In genomic region chr21:44756416-44757185, GRCh38 we compare ENCODE assay signal across 25 cellular contexts. TPM values are rescaled to one million over a fixed set of nuclear protein-coding genes. Genes with fewer than 3 reads are reported as not detected.
"Had no signal": no experiment of that assay in that cellular context is flagged by ENCODE, and none has a peak within 500 bp of the region (broad histone marks: within the 10 kb centered on the region; RNA-seq: fewer than 3 reads in every experiment).

No MANE protein-coding gene starts in this region.

- H3K4me3 ChIP-seq: gastroesophageal sphincter, heart right ventricle, left ventricle myocardium inferior, prostate gland, skin epidermis, suprapubic skin had no signal

- DNase-seq: activated CD4-positive, alpha-beta T cell treated with anti-CD3 and anti-CD28 coated beads for 1 hour; activated CD4-positive, alpha-beta T cell treated with anti-CD3 and anti-CD28 coated beads, Interleukin-2, amount 50 U/mL, for 4 hours; activated naive CD4-positive, alpha-beta T cell treated with anti-CD3 and anti-CD28 coated beads for 36 hours; brain microvascular endothelial cell; effector memory CD4-positive, alpha-beta T cell; heart right ventricle; kidney glomerular epithelial cell; left ventricle myocardium inferior; mammary epithelial cell; right cardiac atrium; stimulated activated CD4-positive, alpha-beta T cell treated with anti-CD3 and anti-CD28 coated beads, Interleukin-4, amount 100 ng/mL, for 1 hour; stimulated activated naive CD8-positive, alpha-beta T cell treated with anti-CD3 and anti-CD28 coated beads, Interleukin-15, amount 100 ng/mL, for 72 hours had no signal

- H3K27me3 Mint-ChIP-seq: dendritic cell treated with granulocyte-macrophage colony-stimulating factor and Interleukin-4, amounts not matched to agents 40 ng/mL and 50 ng/mL, for 4 days; stimulated activated naive CD8-positive, alpha-beta T cell treated with anti-CD3 and anti-CD28 coated beads, Interleukin-15, amount 100 ng/mL, for 72 hours; type B pancreatic cell had no signal

- ATAC-seq: gastroesophageal sphincter; heart right ventricle; right cardiac atrium; SK-N-SH treated with all-trans-retinoic acid at 6 μM for 48 hours; stimulated activated naive CD8-positive, alpha-beta T cell treated with anti-CD3 and anti-CD28 coated beads, Interleukin-15, amount 100 ng/mL, for 72 hours had no signal

- H3K9me3 Mint-ChIP-seq: activated naive CD4-positive, alpha-beta T cell treated with anti-CD3 and anti-CD28 coated beads for 36 hours; dendritic cell treated with granulocyte-macrophage colony-stimulating factor and Interleukin-4, amounts not matched to agents 40 ng/mL and 50 ng/mL, for 4 days; stimulated activated naive CD8-positive, alpha-beta T cell treated with anti-CD3 and anti-CD28 coated beads, Interleukin-15, amount 100 ng/mL, for 72 hours; type B pancreatic cell had no signal

- H3K9me3 ChIP-seq: prostate gland, suprapubic skin had no signal

- H3K36me3 Mint-ChIP-seq: type B pancreatic cell had no signal

- H3K4me3 Mint-ChIP-seq: activated naive CD4-positive, alpha-beta T cell treated with anti-CD3 and anti-CD28 coated beads for 36 hours; dendritic cell treated with granulocyte-macrophage colony-stimulating factor and Interleukin-4, amounts not matched to agents 40 ng/mL and 50 ng/mL, for 4 days; stimulated activated naive CD8-positive, alpha-beta T cell treated with anti-CD3 and anti-CD28 coated beads, Interleukin-15, amount 100 ng/mL, for 72 hours; type B pancreatic cell had no signal

- H3K4me1 Mint-ChIP-seq: stimulated activated naive CD8-positive, alpha-beta T cell treated with anti-CD3 and anti-CD28 coated beads, Interleukin-15, amount 100 ng/mL, for 72 hours had no signal

- H3K27ac Mint-ChIP-seq: activated naive CD4-positive, alpha-beta T cell treated with anti-CD3 and anti-CD28 coated beads for 36 hours; dendritic cell treated with granulocyte-macrophage colony-stimulating factor and Interleukin-4, amounts not matched to agents 40 ng/mL and 50 ng/mL, for 4 days; type B pancreatic cell had no signal

RNA-seq across cellular contexts. Expression of gene TSPEAR, which starts 45.2 kb away (rescaled TPM):
- total RNA-seq: activated naive CD4-positive, alpha-beta T cell treated with anti-CD3 and anti-CD28 coated beads for 36 hours; aorta; epithelial cell of proximal tubule; gastroesophageal sphincter; mammary epithelial cell; myocyte; T-helper 1 cell treated with Interleukin-12 subunit alpha and Interleukin-12 subunit beta and Interleukin-4 antibody, amounts not matched to agents 30 ng/mL and 1 ng/mL, for 36 hours had no signal

RNA-seq across cellular contexts. Expression of gene KRTAP10-12, which starts 59.6 kb away (rescaled TPM):
- total RNA-seq: activated naive CD4-positive, alpha-beta T cell treated with anti-CD3 and anti-CD28 coated beads for 36 hours; aorta; cerebellum; epithelial cell of proximal tubule; gastroesophageal sphincter; heart right ventricle; left ventricle myocardium inferior; mammary epithelial cell; myocyte; omental fat pad; prostate gland; right cardiac atrium; T-helper 1 cell treated with Interleukin-12 subunit alpha and Interleukin-12 subunit beta and Interleukin-4 antibody, amounts not matched to agents 30 ng/mL and 1 ng/mL, for 36 hours had no signal
